In genomic region chr1:169487561-169487960, GRCh38 we compare ENCODE assay signal across 13 cellular contexts. TPM values are rescaled to one million over a fixed set of nuclear protein-coding genes. Genes with fewer than 3 reads are reported as not detected.
DNase-seq lines count a peak whose midpoint lies in the region; ATAC-seq and TF ChIP-seq lines count a peak whose summit lies in the region.
"Had no signal": no experiment of that assay in that cellular context is flagged by ENCODE, and none has a peak within 500 bp of the region (broad histone marks: within the 10 kb centered on the region; RNA-seq: fewer than 3 reads in every experiment).

No MANE protein-coding gene starts in this region.

- TF ChIP-seq CTCF in stomach (IDR thresholded peaks at IDR 0.05) (no peak), foreskin keratinocyte (conservative IDR thresholded peaks at IDR 0.05) (no peak)

- H3K27me3 ChIP-seq in SJCRH30: no peaks in the 10 kb centered on the region
- H3K27me3 ChIP-seq in stomach: no peaks in the 10 kb centered on the region
- H3K27me3 ChIP-seq in foreskin keratinocyte: no peaks in the 10 kb centered on the region
- H3K27me3 ChIP-seq: suprapubic skin had no signal

- peak overlapping the region; percentile 91 for H3K4me3 ChIP-seq in SJCRH30
- peak overlapping the region in 2 of 4 donors; percentile 67 to 82 for H3K4me3 ChIP-seq in stomach

- ATAC-seq in left ventricle myocardium superior (no peak), GM21619 (IDR thresholded peaks at IDR 0.05; ENCODE audit: unreplicated experiment) (no peak), foreskin keratinocyte (no peak)
- ATAC-seq: HCT116 had no signal

- DNase-seq in NCI-H1417 (lab: John Stamatoyannopoulos, UW) (peak in 2 of 3 experiments; percentile 12 to 58), NCI-H1417 treated with DMSO at 0.1 percent for 48 hours (lab: John Stamatoyannopoulos, UW) (no peak), SJCRH30 (peak; percentile 67 to 68), left ventricle myocardium superior (peak; percentile 30), stomach (no peak), foreskin keratinocyte (no peak), SHP77 (lab: John Stamatoyannopoulos, UW) (no peak)
- DNase-seq: hypothalamus, NCI-H187 treated with DMSO at 0.1 percent for 48 hours, T1000 had no signal

- no peak for TF ChIP-seq EP300 in stomach (IDR thresholded peaks at IDR 0.05)

- no peak for TF ChIP-seq POLR2A in stomach (IDR thresholded peaks at IDR 0.05)

- H3K36me3 ChIP-seq in SJCRH30: no peaks in the 10 kb centered on the region
- H3K36me3 ChIP-seq in stomach: no peaks in the 10 kb centered on the region
- H3K36me3 ChIP-seq: suprapubic skin had no signal

- peaks cover 5% of the 10 kb centered on the region for H3K4me1 ChIP-seq in SJCRH30
- H3K4me1 ChIP-seq in stomach: peaks cover 9 to 46% (median 26%) of the 10 kb centered on the region in 4 donors
- H3K4me1 ChIP-seq in foreskin keratinocyte: peaks cover 9% of the 10 kb centered on the region

- intact Hi-C loops in left ventricle myocardium superior (cut with micrococcal nuclease): no loop called here
- intact Hi-C loops in stomach (cut with DNase I; ENCODE audit: low total_unique reads): no loop called here

- H3K9me3 ChIP-seq in SJCRH30 (replicated peaks) (no peaks in the 10 kb centered on the region), stomach (no peaks in the 10 kb centered on the region)
- H3K9me3 ChIP-seq: suprapubic skin had no signal

- peak overlapping the region; percentile 97 for H3K27ac ChIP-seq in SJCRH30
- peak overlapping the region in 4 of 5 donors; percentile 97 to 100 (median 99) for H3K27ac ChIP-seq in stomach
- no peak overlapping the region for H3K27ac ChIP-seq in foreskin keratinocyte

- 69 to 83% (median 77%) methylated on average over 16 of the region's 16 CpGs for WGBS in stomach, 5 donors

RNA-seq across cellular contexts. Expression of gene SLC19A2, which starts 1.8 kb away (rescaled TPM):
- total RNA-seq in SJCRH30 (2014; rRNA removed; shearing (Covaris generic)): 26.9 and 27.2 TPM in 2 replicates
- total RNA-seq in left ventricle myocardium superior (18.2 TPM), stomach (10 to 100 TPM; 12.5 to 84.3 (median 20.4) TPM), foreskin keratinocyte (7.3 and 8.7 TPM in 2 replicates)
- polyA plus RNA-seq in stomach (10 to 100 TPM in 1 of 3 donors, 1 to 10 TPM in 2; 5.8 to 14.6 (median 6.6) TPM), foreskin keratinocyte (2.6 and 4.0 TPM in 2 replicates)

Comparison
In these comparisons a context has a peak if more than half of its experiments do, and no peak if none do; other contexts are left out.
1. DNase-seq: peak in NCI-H1417 (2 of 3), SJCRH30 (2 of 2) and left ventricle myocardium superior (single experiment); none in NCI-H1417 treated with DMSO at 0.1 percent for 48 hours (single experiment), stomach (single experiment), foreskin keratinocyte (0 of 2) and SHP77 (0 of 2).